8 cellular contexts compared by ENCODE assay signal in the genomic region with DNA sequence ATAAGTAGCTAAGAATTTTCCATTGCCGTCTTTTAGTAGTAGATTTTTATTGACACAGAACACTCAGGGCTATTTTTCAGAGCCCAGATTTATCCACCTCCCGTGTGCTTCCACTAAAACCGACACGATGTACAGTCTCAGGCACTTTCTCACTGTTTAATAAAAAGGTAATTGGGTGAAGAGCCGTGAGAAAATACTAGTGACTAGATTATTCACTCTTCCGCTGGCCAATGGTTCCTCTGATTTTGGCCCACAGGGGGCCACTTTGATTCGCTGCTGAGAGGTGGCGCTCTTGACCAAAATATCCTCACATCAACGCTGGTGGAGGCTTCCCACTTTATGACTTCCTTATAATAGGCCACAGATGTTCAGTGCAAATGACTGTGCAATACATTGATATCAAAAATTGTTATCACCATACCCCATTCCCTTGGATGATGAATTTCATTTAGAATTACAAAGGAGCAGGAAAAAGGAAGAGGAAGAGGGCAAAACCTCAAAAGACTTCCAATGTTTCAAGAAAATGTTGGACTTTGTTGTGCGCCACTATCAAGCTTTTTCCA. TPM values are rescaled to one million over a fixed set of nuclear protein-coding genes. Genes with fewer than 3 reads are reported as not detected.
DNase-seq lines count a peak whose midpoint lies in the region; ATAC-seq and TF ChIP-seq lines count a peak whose summit lies in the region.

No MANE protein-coding gene starts in this region.

- no peak overlapping the region for H3K27ac Mint-ChIP-seq in stimulated activated memory B cell treated with anti-CD40 and anti-IgM and Interleukin-4, amounts not matched to agents 10 μg/mL and 1 μg/mL and 100 μg/mL, for 72 hours

- no peaks in the 10 kb centered on the region for H3K9me3 Mint-ChIP-seq in stimulated activated memory B cell treated with anti-CD40 and anti-IgM and Interleukin-4, amounts not matched to agents 10 μg/mL and 1 μg/mL and 100 μg/mL, for 72 hours

- H3K4me3 Mint-ChIP-seq in stimulated activated memory B cell treated with anti-CD40 and anti-IgM and Interleukin-4, amounts not matched to agents 10 μg/mL and 1 μg/mL and 100 μg/mL, for 72 hours = no peak overlapping the region

- DNase-seq in AML-193 (lab: John Stamatoyannopoulos, UW) = peak; percentile 65 to 79
- peak; percentile 47 for DNase-seq in NCI-H128 (lab: John Stamatoyannopoulos, UW; ENCODE audit: unreplicated experiment)
- peak; percentile 12 for DNase-seq in T follicular helper cell (ENCODE audit: low read depth)
- DNase-seq in cerebellum (ENCODE audit: low spot score) = peak; percentile 44
- DNase-seq in left colon = peak; percentile 46 to 56

- H3K27me3 Mint-ChIP-seq in stimulated activated memory B cell treated with anti-CD40 and anti-IgM and Interleukin-4, amounts not matched to agents 10 μg/mL and 1 μg/mL and 100 μg/mL, for 72 hours = no peaks in the 10 kb centered on the region

- no peaks in the 10 kb centered on the region for H3K4me1 Mint-ChIP-seq in stimulated activated memory B cell treated with anti-CD40 and anti-IgM and Interleukin-4, amounts not matched to agents 10 μg/mL and 1 μg/mL and 100 μg/mL, for 72 hours

- intact Hi-C loops in left colon (cut with DNase I, micrococcal nuclease) = loop anchor here (5.0 to 10.0 kb wide), 2 partner anchors 451 to 453 kb away; no protein-coding TSS in a partner anchor

- no peaks in the 10 kb centered on the region for H3K36me3 Mint-ChIP-seq in stimulated activated memory B cell treated with anti-CD40 and anti-IgM and Interleukin-4, amounts not matched to agents 10 μg/mL and 1 μg/mL and 100 μg/mL, for 72 hours

- TF ChIP-seq POLR2A in GM18505 (IDR thresholded peaks at IDR 0.05; ENCODE audit: borderline replicate concordance, extremely low read depth, insufficient read depth, insufficient read length) = no peak

- ATAC-seq in GM18505 (IDR thresholded peaks at IDR 0.05; ENCODE audit: unreplicated experiment) (peak; percentile 86), HG02763 (IDR thresholded peaks at IDR 0.05; ENCODE audit: unreplicated experiment) (peak; percentile 75), left colon (peak; percentile 92)
- ATAC-seq in stimulated activated memory B cell treated with anti-CD40 and anti-IgM and Interleukin-4, amounts not matched to agents 10 μg/mL and 1 μg/mL and 100 μg/mL, for 72 hours = peak; percentile 82

RNA-seq across cellular contexts. Expression of a gene that starts 12.3 kb away (rescaled TPM):
- total RNA-seq in cerebellum = 36.0 TPM
- 10 to 100 TPM; 40.7 to 45.6 TPM for total RNA-seq in left colon

Comparison
In these comparisons a context has a peak if more than half of its experiments do, and no peak if none do; other contexts are left out.
1. Peak in every context shown above with its lines: DNase-seq and ATAC-seq.
2. DNase-seq: peak in every context shown above with its lines; median percentile 72 in AML-193; 51 in left colon; 47 in NCI-H128; 44 in cerebellum; 12 in T follicular helper cell.